Comparison of ENCODE assay signal across 8 cellular contexts in the genomic region with DNA sequence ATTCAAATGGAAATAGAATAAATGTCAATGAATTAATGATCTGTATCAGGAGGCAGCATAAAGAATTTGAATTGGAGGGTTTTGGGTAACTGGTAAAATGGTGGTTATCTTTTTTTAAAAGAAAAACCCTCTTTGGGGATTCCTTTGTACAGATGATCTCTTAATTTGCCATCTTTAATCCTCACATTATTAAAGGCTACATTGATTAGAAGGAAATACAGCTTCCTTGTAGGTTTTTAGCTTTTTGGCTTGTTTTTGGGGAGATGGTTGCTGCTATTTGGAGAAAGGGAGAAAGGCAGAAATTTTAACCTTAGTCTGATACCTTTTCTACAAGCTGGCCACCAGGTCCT. TPM values are rescaled to one million over a fixed set of nuclear protein-coding genes. Genes with fewer than 3 reads are reported as not detected.
DNase-seq lines count a peak whose midpoint lies in the region; ATAC-seq and TF ChIP-seq lines count a peak whose summit lies in the region.

No MANE protein-coding gene starts in this region.

- peak overlapping the region; percentile 90 for H3K4me3 ChIP-seq in CD8-positive, alpha-beta T cell (ENCODE audit: low read depth, low read length)
- H3K4me3 ChIP-seq in OCI-LY3 (ENCODE audit: low read length): peak overlapping the region; percentile 94
- peak overlapping the region; percentile 14 for H3K4me3 ChIP-seq in endocrine pancreas (ENCODE audit: control insufficient read depth, insufficient read depth, low read length)

- peak overlapping the region; percentile 98 for H3K4me3 Mint-ChIP-seq in CD8-positive, alpha-beta T cell
- H3K4me3 Mint-ChIP-seq in osteocyte (ENCODE audit: unreplicated experiment): peak overlapping the region; percentile 94

- H3K79me2 ChIP-seq in OCI-LY3 (ENCODE audit: low read length): peaks cover 44% of the 10 kb centered on the region

- H3K4me1 Mint-ChIP-seq in CD8-positive, alpha-beta T cell (ENCODE audit: low read depth): peaks cover 40% of the 10 kb centered on the region
- H3K4me1 Mint-ChIP-seq in osteocyte (ENCODE audit: unreplicated experiment): peaks cover 50% of the 10 kb centered on the region

- POLR2A ChIA-PET in CD8-positive, alpha-beta T cell (lab: Charles Lee): interaction anchor here (1.0 to 3.9 kb wide), 12 partner anchors 10 to 932 kb away, joined by 3 to 65 read pairs (median 4); partner anchors contain the start of genes RMP24, ZNF24 and ZNF397

- peak overlapping the region; percentile 96 for H3K27ac Mint-ChIP-seq in CD8-positive, alpha-beta T cell
- H3K27ac Mint-ChIP-seq in osteocyte (ENCODE audit: unreplicated experiment): peak overlapping the region; percentile 96

- peak overlapping the region; percentile 86 for H3K4me2 ChIP-seq in OCI-LY3 (ENCODE audit: low read length)

- no peaks in the 10 kb centered on the region for H3K9me3 Mint-ChIP-seq in CD8-positive, alpha-beta T cell
- no peaks in the 10 kb centered on the region for H3K9me3 Mint-ChIP-seq in osteocyte (ENCODE audit: unreplicated experiment)

- no peaks in the 10 kb centered on the region for H3K9me3 ChIP-seq in CD8-positive, alpha-beta T cell (ENCODE audit: low read length)
- H3K9me3 ChIP-seq in OCI-LY3 (ENCODE audit: insufficient read depth, low read length): no peaks in the 10 kb centered on the region
- H3K9me3 ChIP-seq in endocrine pancreas (ENCODE audit: control insufficient read depth, low read length): no peaks in the 10 kb centered on the region

- H3K36me3 Mint-ChIP-seq in CD8-positive, alpha-beta T cell: peaks cover 15% of the 10 kb centered on the region
- H3K36me3 Mint-ChIP-seq in osteocyte (ENCODE audit: unreplicated experiment): no peaks in the 10 kb centered on the region

- H3K4me1 ChIP-seq in CD8-positive, alpha-beta T cell (ENCODE audit: insufficient read depth, low read length): peaks cover 36% of the 10 kb centered on the region
- H3K4me1 ChIP-seq in OCI-LY3 (ENCODE audit: low read length) (peaks cover 59% of the 10 kb centered on the region), endocrine pancreas (ENCODE audit: control insufficient read depth, insufficient read depth, low read length) (peaks cover 10% of the 10 kb centered on the region)

- H3K27me3 ChIP-seq in CD8-positive, alpha-beta T cell (ENCODE audit: insufficient read depth, low read length): no peaks in the 10 kb centered on the region
- H3K27me3 ChIP-seq in OCI-LY3 (ENCODE audit: low read depth, low read length) (no peaks in the 10 kb centered on the region), endocrine pancreas (ENCODE audit: control insufficient read depth, insufficient read depth, low read length) (no peaks in the 10 kb centered on the region)

- ATAC-seq in CD8-positive, alpha-beta T cell: no peak
- no peak for ATAC-seq in HG03139 (IDR thresholded peaks at IDR 0.05; ENCODE audit: unreplicated experiment)

- peak overlapping the region; percentile 81 for H3K9ac ChIP-seq in OCI-LY3 (ENCODE audit: low read length)
- peak overlapping the region; percentile 22 for H3K9ac ChIP-seq in endocrine pancreas (ENCODE audit: control insufficient read depth, insufficient read depth, low read length)

- peak overlapping the region; percentile 96 for H3K27ac ChIP-seq in CD8-positive, alpha-beta T cell (ENCODE audit: low read depth, low read length)
- H3K27ac ChIP-seq in OCI-LY3 (ENCODE audit: low read length): peak overlapping the region; percentile 92

- peaks cover 40% of the 10 kb centered on the region for H4K20me1 ChIP-seq in OCI-LY3 (ENCODE audit: insufficient read depth, low read length)

- no peaks in the 10 kb centered on the region for H3K36me3 ChIP-seq in CD8-positive, alpha-beta T cell (ENCODE audit: insufficient read depth, low read length)
- H3K36me3 ChIP-seq in OCI-LY3 (replicated peaks; ENCODE audit: low read depth, low read length) (peaks cover 5% of the 10 kb centered on the region), endocrine pancreas (ENCODE audit: control insufficient read depth, insufficient read depth, low read length) (no peaks in the 10 kb centered on the region)

- no peak overlapping the region for H2AFZ ChIP-seq in OCI-LY3 (ENCODE audit: low read depth, low read length)

- no peak for DNase-seq in CD8-positive, alpha-beta T cell
- DNase-seq in osteocyte (ENCODE audit: extremely low spot score, unreplicated experiment): no peak
- DNase-seq in stimulated activated CD4-positive, alpha-beta T cell treated with anti-CD3 and anti-CD28 coated beads, Interleukin-4, amount 100 ng/mL, for 4 hours: no peak
- DNase-seq in SK-N-DZ (ENCODE audit: low spot score): no peak
- no peak for DNase-seq in NK-92 treated with Interleukin-12 subunit alpha and Interleukin-12 subunit beta, amount 100 ng/mL, for 24 hours (lab: John Stamatoyannopoulos, UW)

- CTCF ChIA-PET in CD8-positive, alpha-beta T cell (lab: Charles Lee): interaction anchor here (0.9 to 4.9 kb wide), 3 partner anchors 12 to 192 kb away, joined by 3 to 71 read pairs (median 4); no protein-coding TSS in a partner anchor

- intact Hi-C loops in CD8-positive, alpha-beta T cell (cut with DNase I, micrococcal nuclease): loop anchor here (2.0 to 10.0 kb wide), 13 partner anchors 14 to 1788 kb away; partner anchors contain the start of genes GALNT1 (in 2 of the 2), RMP24 (in 2 of the 2), ZNF24 (in 2 of the 2) and KIAA1328 (in 1 of the 2)

- H3K27me3 Mint-ChIP-seq in CD8-positive, alpha-beta T cell (ENCODE audit: low read depth): no peaks in the 10 kb centered on the region
- no peaks in the 10 kb centered on the region for H3K27me3 Mint-ChIP-seq in osteocyte (ENCODE audit: unreplicated experiment)

- no peak for TF ChIP-seq CTCF in CD8-positive, alpha-beta T cell (IDR thresholded peaks at IDR 0.05)
- TF ChIP-seq CTCF in OCI-LY3 (IDR thresholded peaks at IDR 0.05; ENCODE audit: low read depth, low read length) (no peak), osteocyte (IDR thresholded peaks at IDR 0.05) (no peak)

RNA-seq across cellular contexts. Expression of gene MAPRE2, which starts 0.6 kb away (rescaled TPM):
- 100 to 1,000 TPM; 137 to 145 TPM for total RNA-seq in CD8-positive, alpha-beta T cell
- total RNA-seq in osteocyte: 49.8 and 50.0 TPM in 2 replicates
- polyA plus RNA-seq in SK-N-DZ (2014; cell fraction: cytosol; rRNA removed): 20.1 and 20.2 TPM in 2 replicates
- 12.3 and 16.4 TPM in 2 replicates for polyA plus RNA-seq in SK-N-DZ (2014; cell fraction: nucleus; rRNA removed)

Comparison
In these comparisons a context has a peak if more than half of its experiments do, and no peak if none do; other contexts are left out.
1. H3K4me3 ChIP-seq: peak in every context shown above with its lines; median percentile 94 in OCI-LY3; 90 in CD8-positive, alpha-beta T cell; 14 in endocrine pancreas.